ENCODE assay signal across 26 cellular contexts in the genomic region with DNA sequence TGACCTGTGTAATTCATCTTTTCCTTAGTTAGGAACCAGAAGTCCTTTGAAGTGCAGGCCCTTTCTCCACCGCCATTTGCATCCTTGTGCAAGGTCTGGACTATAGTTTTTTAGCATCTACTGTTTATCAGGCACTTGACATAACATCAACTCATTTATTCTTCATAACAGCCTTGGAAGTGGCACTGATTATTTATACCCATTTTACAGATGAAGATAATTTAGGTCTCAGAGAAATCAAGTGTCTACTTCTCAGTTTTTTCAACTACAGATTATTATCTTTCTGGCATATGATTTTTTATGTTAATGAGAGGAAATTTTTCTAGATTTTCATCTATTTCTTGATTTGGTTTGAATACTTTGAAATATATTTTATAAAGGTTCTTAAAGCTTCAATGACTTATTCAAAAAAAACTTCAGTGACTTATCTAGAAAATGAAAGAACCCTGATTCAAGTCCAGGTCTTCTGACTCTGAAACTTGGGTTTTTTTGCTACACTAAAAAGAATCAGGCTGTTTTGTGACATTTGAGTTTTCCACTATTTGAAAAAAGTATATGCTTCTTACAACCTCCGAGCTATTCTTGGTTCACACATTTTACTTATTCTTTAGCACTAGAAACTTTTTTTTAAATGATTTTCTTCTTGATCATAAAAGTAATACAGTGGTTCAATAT. TPM values are rescaled to one million over a fixed set of nuclear protein-coding genes. Genes with fewer than 3 reads are reported as not detected.
DNase-seq lines count a peak whose midpoint lies in the region; ATAC-seq, FAIRE-seq and TF ChIP-seq lines count a peak whose summit lies in the region.
"Had no signal": no experiment of that assay in that cellular context is flagged by ENCODE, and none has a peak within 500 bp of the region (broad histone marks: within the 10 kb centered on the region; RNA-seq: fewer than 3 reads in every experiment).

No MANE protein-coding gene starts in this region.

- peaks cover 70% of the 10 kb centered on the region for H3K4me1 Mint-ChIP-seq in activated naive CD8-positive, alpha-beta T cell (ENCODE audit: low read depth)
- H3K4me1 Mint-ChIP-seq in activated naive CD8-positive, alpha-beta T cell treated with anti-CD3 and anti-CD28 coated beads for 36 hours = peaks cover 67% of the 10 kb centered on the region
- H3K4me1 Mint-ChIP-seq in stimulated activated memory B cell treated with anti-CD40 and anti-IgM and Interleukin-4, amounts not matched to agents 10 μg/mL and 1 μg/mL and 100 μg/mL, for 72 hours = peaks cover 62% of the 10 kb centered on the region

- TF ChIP-seq POLR2A in GM12892 (IDR thresholded peaks at IDR 0.05; ENCODE audit: low read depth, low read length) = no peak

- H3K9me3 Mint-ChIP-seq in activated naive CD8-positive, alpha-beta T cell (ENCODE audit: low read depth) = no peaks in the 10 kb centered on the region
- H3K9me3 Mint-ChIP-seq in activated naive CD8-positive, alpha-beta T cell treated with anti-CD3 and anti-CD28 coated beads for 36 hours = no peaks in the 10 kb centered on the region
- H3K9me3 Mint-ChIP-seq in stimulated activated memory B cell treated with anti-CD40 and anti-IgM and Interleukin-4, amounts not matched to agents 10 μg/mL and 1 μg/mL and 100 μg/mL, for 72 hours = no peaks in the 10 kb centered on the region
- H3K9me3 Mint-ChIP-seq: activated T-cell treated with anti-CD3 and anti-CD28 coated beads, Interleukin-2, amount 50 U/mL, for 24 hours; type B pancreatic cell had no signal

- H3K27ac ChIP-seq in OCI-LY1 (ENCODE audit: low read depth, low read length, poor library complexity, severe bottlenecking) (peak overlapping the region; percentile 100), brain microvascular endothelial cell (no peak overlapping the region)
- H3K27ac ChIP-seq: breast epithelium, gastroesophageal sphincter, hepatocyte, ovary, SJCRH30 had no signal

- ATAC-seq in stimulated activated memory B cell treated with anti-CD40 and anti-IgM and Interleukin-4, amounts not matched to agents 10 μg/mL and 1 μg/mL and 100 μg/mL, for 72 hours = no peak
- ATAC-seq: activated CD4-positive, CD25-positive, alpha-beta regulatory T cell treated with anti-CD3 and anti-CD28 coated beads, Interleukin-2, amount 50 U/mL, for 24 hours; gastroesophageal sphincter; left cardiac atrium had no signal

- TF ChIP-seq CTCF in OCI-LY1 (IDR thresholded peaks at IDR 0.05; ENCODE audit: low read length) = no peak
- TF ChIP-seq CTCF in brain microvascular endothelial cell (IDR thresholded peaks at IDR 0.05; ENCODE audit: low read depth, low read length, missing control alignments) = no peak

- in situ Hi-C loops in brain microvascular endothelial cell (cut with HindIII; ENCODE audit: low pct_ligation_motif_present, low sequenced_read_pairs) = no loop called here

- peak; percentile 17 for FAIRE-seq in GM12892 (lab: Jason Lieb, UNC)
- FAIRE-seq: endothelial cell of umbilical vein had no signal

- H3K27me3 ChIP-seq in OCI-LY1 (ENCODE audit: insufficient read depth, low read length) (no peaks in the 10 kb centered on the region), brain microvascular endothelial cell (replicated peaks) (no peaks in the 10 kb centered on the region)
- H3K27me3 ChIP-seq: breast epithelium, gastroesophageal sphincter, hepatocyte, ovary, SJCRH30 had no signal

- peaks cover 74% of the 10 kb centered on the region for H3K4me1 ChIP-seq in OCI-LY1 (ENCODE audit: insufficient read depth, low read length, severe bottlenecking)
- H3K4me1 ChIP-seq: breast epithelium had no signal

- peaks cover 27% of the 10 kb centered on the region for H3K79me2 ChIP-seq in OCI-LY1 (ENCODE audit: insufficient read depth, low read length)

- H3K4me3 ChIP-seq in OCI-LY1 (ENCODE audit: low read depth, low read length, poor library complexity, severe bottlenecking) (no peak overlapping the region), brain microvascular endothelial cell (ENCODE audit: low read depth, low read length) (no peak overlapping the region)
- H3K4me3 ChIP-seq: breast epithelium, gastroesophageal sphincter, hepatocyte, ovary, SJCRH30, skin epidermis had no signal

- H4K20me1 ChIP-seq in OCI-LY1 (ENCODE audit: insufficient read depth, low read length) = no peaks in the 10 kb centered on the region

- H3F3A ChIP-seq in OCI-LY1 (ENCODE audit: insufficient read depth, low read length) = peaks cover 13% of the 10 kb centered on the region; the same call in 1 of the 2 replicates

- H3K4me2 ChIP-seq in OCI-LY1 (ENCODE audit: low read length) = peak overlapping the region; percentile 64
- H3K4me2 ChIP-seq: hepatocyte had no signal

- no peaks in the 10 kb centered on the region for H3K9me2 ChIP-seq in OCI-LY1 (ENCODE audit: low read depth, low read length)

- H2AFZ ChIP-seq in OCI-LY1 (ENCODE audit: low read length) = no peak overlapping the region
- H2AFZ ChIP-seq: hepatocyte had no signal

- H3K27ac Mint-ChIP-seq in activated naive CD8-positive, alpha-beta T cell = peak overlapping the region; percentile 34
- H3K27ac Mint-ChIP-seq in activated naive CD8-positive, alpha-beta T cell treated with anti-CD3 and anti-CD28 coated beads for 36 hours = no peak overlapping the region
- H3K27ac Mint-ChIP-seq in stimulated activated memory B cell treated with anti-CD40 and anti-IgM and Interleukin-4, amounts not matched to agents 10 μg/mL and 1 μg/mL and 100 μg/mL, for 72 hours = peak overlapping the region; percentile 85
- H3K27ac Mint-ChIP-seq: activated T-cell treated with anti-CD3 and anti-CD28 coated beads, Interleukin-2, amount 50 U/mL, for 24 hours; type B pancreatic cell had no signal

- no peak for DNase-seq in activated naive CD8-positive, alpha-beta T cell treated with anti-CD3 and anti-CD28 coated beads for 36 hours
- no peak for DNase-seq in GM12892 (ENCODE audit: insufficient read length)
- no peak for DNase-seq in SIG-M5 treated with dmso at 0.1 percent for 504 hours (lab: John Stamatoyannopoulos, UW; ENCODE audit: unreplicated experiment)
- DNase-seq in brain microvascular endothelial cell = no peak
- DNase-seq: activated naive CD4-positive, alpha-beta T cell; activated T-cell treated with anti-CD3 and anti-CD28 coated beads, Interleukin-2, amount 50 U/mL, for 24 hours; amygdala; left cardiac atrium; NCI-H1105; NCI-H2029; NCI-H2227 treated with DMSO at 0.1 percent for 48 hours; NCI-H526 treated with DMSO at 0.1 percent for 48 hours; ovary; SJCRH30; stimulated activated CD4-positive, alpha-beta T cell treated with anti-CD3 and anti-CD28 coated beads, Interleukin-1b, Interleukin-23, amount 100 ng/mL, for 48 hours had no signal

- H3K4me3 Mint-ChIP-seq in activated naive CD8-positive, alpha-beta T cell = peak overlapping the region; percentile 7
- no peak overlapping the region for H3K4me3 Mint-ChIP-seq in activated naive CD8-positive, alpha-beta T cell treated with anti-CD3 and anti-CD28 coated beads for 36 hours
- H3K4me3 Mint-ChIP-seq in stimulated activated memory B cell treated with anti-CD40 and anti-IgM and Interleukin-4, amounts not matched to agents 10 μg/mL and 1 μg/mL and 100 μg/mL, for 72 hours = no peak overlapping the region
- H3K4me3 Mint-ChIP-seq: activated T-cell treated with anti-CD3 and anti-CD28 coated beads, Interleukin-2, amount 50 U/mL, for 24 hours had no signal

- H3K9me3 ChIP-seq in OCI-LY1 (ENCODE audit: low read length) = no peaks in the 10 kb centered on the region
- H3K9me3 ChIP-seq: breast epithelium, gastroesophageal sphincter, ovary, SJCRH30 had no signal

- H3K27me3 Mint-ChIP-seq in activated naive CD8-positive, alpha-beta T cell = no peaks in the 10 kb centered on the region
- no peaks in the 10 kb centered on the region for H3K27me3 Mint-ChIP-seq in activated naive CD8-positive, alpha-beta T cell treated with anti-CD3 and anti-CD28 coated beads for 36 hours
- H3K27me3 Mint-ChIP-seq in stimulated activated memory B cell treated with anti-CD40 and anti-IgM and Interleukin-4, amounts not matched to agents 10 μg/mL and 1 μg/mL and 100 μg/mL, for 72 hours = no peaks in the 10 kb centered on the region
- H3K27me3 Mint-ChIP-seq: activated T-cell treated with anti-CD3 and anti-CD28 coated beads, Interleukin-2, amount 50 U/mL, for 24 hours; type B pancreatic cell had no signal

- no peaks in the 10 kb centered on the region for H3K36me3 Mint-ChIP-seq in activated naive CD8-positive, alpha-beta T cell
- H3K36me3 Mint-ChIP-seq in activated naive CD8-positive, alpha-beta T cell treated with anti-CD3 and anti-CD28 coated beads for 36 hours = peaks cover 2% of the 10 kb centered on the region
- no peaks in the 10 kb centered on the region for H3K36me3 Mint-ChIP-seq in stimulated activated memory B cell treated with anti-CD40 and anti-IgM and Interleukin-4, amounts not matched to agents 10 μg/mL and 1 μg/mL and 100 μg/mL, for 72 hours
- H3K36me3 Mint-ChIP-seq: type B pancreatic cell had no signal

- H3K36me3 ChIP-seq in OCI-LY1 (ENCODE audit: insufficient read depth, low read length) = peaks cover 10% of the 10 kb centered on the region
- no peaks in the 10 kb centered on the region for H3K36me3 ChIP-seq in brain microvascular endothelial cell (replicated peaks)
- H3K36me3 ChIP-seq: breast epithelium, gastroesophageal sphincter, ovary, SJCRH30 had no signal

- H3K9ac ChIP-seq in OCI-LY1 (ENCODE audit: low read length) = peak overlapping the region; percentile 64

RNA-seq across cellular contexts. Expression of a gene that starts 3.1 kb away (rescaled TPM):
- 10 to 100 TPM; 28.8 to 29.0 TPM for total RNA-seq in activated naive CD8-positive, alpha-beta T cell treated with anti-CD3 and anti-CD28 coated beads for 36 hours
- polyA plus RNA-seq in GM12892 (2012; ENCODE audit: missing spikeins) = 79.4 TPM

RNA-seq across cellular contexts. Expression of a gene that starts 40.5 kb away (rescaled TPM):
- under 1 TPM in 1 of 2 experiments, not detected in 1; 0.12 TPM for total RNA-seq in activated naive CD8-positive, alpha-beta T cell treated with anti-CD3 and anti-CD28 coated beads for 36 hours
- 0.51 TPM for polyA plus RNA-seq in GM12892 (2012; ENCODE audit: missing spikeins)

RNA-seq across cellular contexts. Expression of a gene that starts 56.4 kb away (rescaled TPM):
- 10 to 100 TPM; 14.8 to 16.0 TPM for total RNA-seq in activated naive CD8-positive, alpha-beta T cell treated with anti-CD3 and anti-CD28 coated beads for 36 hours
- 29.6 TPM for polyA plus RNA-seq in GM12892 (2012; ENCODE audit: missing spikeins)
- polyA plus RNA-seq: AG04450 had no signal
